18 cellular contexts compared by ENCODE assay signal in the genomic region with DNA sequence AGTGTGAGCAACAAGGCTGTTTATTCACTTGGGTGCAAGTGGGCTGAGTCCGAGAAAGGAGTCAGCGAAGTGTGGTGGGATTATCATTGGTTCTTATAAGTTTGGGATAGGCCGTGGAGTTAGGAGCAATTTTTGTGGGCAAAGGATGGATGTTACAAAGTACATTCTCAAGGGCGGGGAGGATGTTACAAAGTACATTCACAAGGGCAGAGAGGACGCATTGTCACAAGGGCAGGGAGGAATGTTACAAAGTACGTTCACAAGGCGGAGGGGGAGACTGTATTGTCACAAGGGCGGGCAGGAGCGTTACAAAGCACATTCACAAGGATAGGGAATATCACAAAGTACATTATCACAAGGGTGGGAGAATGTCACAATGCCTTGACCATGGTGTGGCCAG.
"Had no signal": no experiment of that assay in that cellular context is flagged by ENCODE, and none has a peak within 500 bp of the region (broad histone marks: within the 10 kb centered on the region; RNA-seq: fewer than 3 reads in every experiment).

No MANE protein-coding gene starts in this region.

- H3K27me3 ChIP-seq: adrenal gland had no signal

- H3K9me3 ChIP-seq: adrenal gland, lower lobe of right lung had no signal

- H3K36me3 Mint-ChIP-seq: mesothelial cell of epicardium had no signal

- H3K36me3 ChIP-seq: adrenal gland, cardiac muscle cell, lower lobe of right lung had no signal

- H3K4me3 Mint-ChIP-seq: dendritic cell treated with granulocyte-macrophage colony-stimulating factor and Interleukin-4, amounts not matched to agents 40 ng/mL and 50 ng/mL, for 4 days; mesothelial cell of epicardium; natural killer cell treated with Interleukin-12 subunit alpha and Interleukin-12 subunit beta and Interleukin-15 and Interleukin-18, amount 100 ng/mL, for 72 hours; stimulated activated naive B cell treated with anti-CD40 and anti-IgM and Interleukin-4, amounts not matched to agents 10 μg/mL and 1 μg/mL and 100 μg/mL, for 72 hours; T-helper 1 cell treated with Interleukin-12 subunit alpha and Interleukin-12 subunit beta and Interleukin-4 antibody, amounts not matched to agents 30 μg/mL and 1 μg/mL, for 36 hours had no signal

- H3K27ac Mint-ChIP-seq: activated naive CD4-positive, alpha-beta T cell treated with anti-CD3 and anti-CD28 coated beads, Interleukin-2, amount 50 U/mL, for 72 hours; dendritic cell treated with granulocyte-macrophage colony-stimulating factor and Interleukin-4, amounts not matched to agents 40 ng/mL and 50 ng/mL, for 4 days; mesothelial cell of epicardium; natural killer cell treated with Interleukin-12 subunit alpha and Interleukin-12 subunit beta and Interleukin-15 and Interleukin-18, amount 100 ng/mL, for 72 hours; stimulated activated naive B cell treated with anti-CD40 and anti-IgM and Interleukin-4, amounts not matched to agents 10 μg/mL and 1 μg/mL and 100 μg/mL, for 72 hours; T-helper 1 cell treated with Interleukin-12 subunit alpha and Interleukin-12 subunit beta and Interleukin-4 antibody, amounts not matched to agents 30 μg/mL and 1 μg/mL, for 36 hours had no signal

- H3K4me3 ChIP-seq: adrenal gland, cardiac muscle cell, lower lobe of right lung had no signal

- DNase-seq: activated CD4-positive, alpha-beta T cell treated with anti-CD3 and anti-CD28 coated beads for 1 hour; activated gamma-delta T cell treated with Interleukin-2 at 50 U/mL for 16 hours; adrenal gland; effector CD8-positive, alpha-beta T cell; foreskin melanocyte; glutamatergic neuron; hippocampal formation; islet precursor cell; lower lobe of right lung; nucleus accumbens; posterior cingulate gyrus; stimulated activated naive B cell treated with anti-CD40 and anti-IgM and Interleukin-4, amounts not matched to agents 10 μg/mL and 1 μg/mL and 100 μg/mL, for 72 hours had no signal

- H3K27ac ChIP-seq: adrenal gland, cardiac muscle cell, lower lobe of right lung had no signal

- H3K27me3 Mint-ChIP-seq: dendritic cell treated with granulocyte-macrophage colony-stimulating factor and Interleukin-4, amounts not matched to agents 40 ng/mL and 50 ng/mL, for 4 days; stimulated activated naive B cell treated with anti-CD40 and anti-IgM and Interleukin-4, amounts not matched to agents 10 μg/mL and 1 μg/mL and 100 μg/mL, for 72 hours had no signal

- ATAC-seq: lower lobe of right lung; natural killer cell treated with Interleukin-12 subunit alpha and Interleukin-12 subunit beta and Interleukin-15 and Interleukin-18, amount 100 ng/mL, for 72 hours; stimulated activated naive B cell treated with anti-CD40 and anti-IgM and Interleukin-4, amounts not matched to agents 10 μg/mL and 1 μg/mL and 100 μg/mL, for 72 hours had no signal

- H3K9me3 Mint-ChIP-seq: activated naive CD4-positive, alpha-beta T cell treated with anti-CD3 and anti-CD28 coated beads, Interleukin-2, amount 50 U/mL, for 72 hours; dendritic cell treated with granulocyte-macrophage colony-stimulating factor and Interleukin-4, amounts not matched to agents 40 ng/mL and 50 ng/mL, for 4 days; mesothelial cell of epicardium; natural killer cell treated with Interleukin-12 subunit alpha and Interleukin-12 subunit beta and Interleukin-15 and Interleukin-18, amount 100 ng/mL, for 72 hours; T-helper 1 cell treated with Interleukin-12 subunit alpha and Interleukin-12 subunit beta and Interleukin-4 antibody, amounts not matched to agents 30 μg/mL and 1 μg/mL, for 36 hours had no signal
